Comparison of ENCODE assay signal across 9 cellular contexts in the genomic region with DNA sequence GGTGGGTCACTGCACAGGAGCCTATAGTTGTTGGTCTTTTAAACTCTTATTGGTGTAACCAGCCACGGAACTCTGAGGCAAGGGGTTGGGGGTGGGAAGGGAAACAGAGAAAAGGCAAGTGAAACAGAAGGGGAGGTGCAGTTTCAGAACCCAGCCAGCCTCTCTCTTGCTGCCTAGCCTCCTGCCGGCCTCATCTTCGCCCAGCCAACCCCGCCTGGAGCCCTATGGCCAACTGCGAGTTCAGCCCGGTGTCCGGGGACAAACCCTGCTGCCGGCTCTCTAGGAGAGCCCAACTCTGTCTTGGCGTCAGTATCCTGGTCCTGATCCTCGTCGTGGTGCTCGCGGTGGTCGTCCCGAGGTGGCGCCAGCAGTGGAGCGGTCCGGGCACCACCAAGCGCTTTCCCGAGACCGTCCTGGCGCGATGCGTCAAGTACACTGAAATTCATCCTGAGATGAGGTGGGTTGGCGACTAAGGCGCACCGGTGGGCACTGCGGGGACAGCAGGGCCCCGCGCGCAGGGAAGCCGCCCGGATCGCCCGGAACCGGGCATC. TPM values are rescaled to one million over a fixed set of nuclear protein-coding genes. Genes with fewer than 3 reads are reported as not detected.
DNase-seq lines count a peak whose midpoint lies in the region; ATAC-seq and TF ChIP-seq lines count a peak whose summit lies in the region.
"Had no signal": no experiment of that assay in that cellular context is flagged by ENCODE, and none has a peak within 500 bp of the region (broad histone marks: within the 10 kb centered on the region; RNA-seq: fewer than 3 reads in every experiment).

Gene CD38 (plus strand): TSS at position 138 of the 551 bp plus-strand sequence. CDS start 87 bp downstream, at position 225.

- H3K79me2 ChIP-seq in OCI-LY7 (ENCODE audit: insufficient read depth, low read depth, low read length): peaks cover 44% of the 10 kb centered on the region

- H2AFZ ChIP-seq in OCI-LY7 (ENCODE audit: low read length): peak within 1 kb of the TSS; percentile 0; the same call in 1 of the 2 replicates

- H3K4me1 Mint-ChIP-seq in brain: peaks cover 19% of the 10 kb centered on the region

- peaks cover 0 to 3% (median 0%) of the 10 kb centered on the region in 5 experiments for H3K9me3 Mint-ChIP-seq in brain

- BruUV-seq in OCI-LY7 (replicated peaks; lab: Mats Ljungman, UMichigan): no TSS peak

- H3K4me3 ChIP-seq in OCI-LY7 (ENCODE audit: low read depth, low read length, poor library complexity, severe bottlenecking): peak within 1 kb of the TSS; percentile 76

- H3K4me1 ChIP-seq in OCI-LY7 (ENCODE audit: insufficient read depth, low read length, poor library complexity, severe bottlenecking): peaks cover 60% of the 10 kb centered on the region

- CTCF ChIA-PET in OCI-LY7 (lab: Charles Lee; ENCODE audit: unreplicated experiment): no interaction called here

- H3K27ac Mint-ChIP-seq in brain: peak within 1 kb of the TSS in 4 of 5 experiments; percentile 4 to 95 (median 68)

- H4K20me1 ChIP-seq in OCI-LY7 (ENCODE audit: insufficient read depth, low read length): peaks cover 9% of the 10 kb centered on the region; the same call in 1 of the 2 replicates

- no peaks in the 10 kb centered on the region for H3K9me2 ChIP-seq in OCI-LY7 (ENCODE audit: insufficient read depth, low read length)

- ATAC-seq in HG02840 (IDR thresholded peaks at IDR 0.05; ENCODE audit: low FRiP score, unreplicated experiment) (peak; percentile 69), left lobe of liver (peak; percentile 78)

- TF ChIP-seq CTCF in OCI-LY7 (conservative IDR thresholded peaks at IDR 0.05; ENCODE audit: low read length) (peak; percentile 24; the same call in 1 of the 2 replicates), brain (conservative IDR thresholded peaks at IDR 0.05) (no peak)

- DNase-seq in DMS 273 (lab: John Stamatoyannopoulos, UW; ENCODE audit: unreplicated experiment) (peak; percentile 60), DMS 273 treated with DMSO at 0.1 percent for 48 hours (lab: John Stamatoyannopoulos, UW) (no peak), OCI-LY7 (ENCODE audit: low spot score) (peak; percentile 94), left lobe of liver (ENCODE audit: low spot score) (peak; percentile 55), OCI-M2 (lab: John Stamatoyannopoulos, UW; ENCODE audit: unreplicated experiment) (no peak)
- DNase-seq in stimulated activated CD8-positive, alpha-beta memory T cell treated with anti-CD3 and anti-CD28 coated beads, Interleukin-2, amount 100 ng/mL, for 48 hours (ENCODE audit: low read depth in 2 of 2): peak; percentile 27 to 28

- H3K27ac ChIP-seq in OCI-LY7 (ENCODE audit: low read depth, low read length, poor library complexity, severe bottlenecking): peak within 1 kb of the TSS; percentile 96
- H3K27ac ChIP-seq: 22Rv1 had no signal

- H3K9me3 ChIP-seq in OCI-LY7 (ENCODE audit: low read length): peaks cover 20% of the 10 kb centered on the region

- peaks cover 69% of the 10 kb centered on the region for H3K27me3 Mint-ChIP-seq in brain

- peak within 1 kb of the TSS; percentile 86 to 93 (median 87) for H3K4me3 Mint-ChIP-seq in brain

- H3K4me2 ChIP-seq in OCI-LY7 (ENCODE audit: low read length): peak within 1 kb of the TSS; percentile 68

- peaks cover 43% of the 10 kb centered on the region for H3K36me3 ChIP-seq in OCI-LY7 (ENCODE audit: insufficient read depth, low read length)

- no peaks in the 10 kb centered on the region for H3K36me3 Mint-ChIP-seq in brain

- intact Hi-C loops in OCI-LY7 (cut with micrococcal nuclease; ENCODE audit: unreplicated experiment): loop anchor here (1.0 to 10.0 kb wide), 5 partner anchors 27 to 1557 kb away; partner anchors contain the start of genes CPEB2, FAM200B and TAPT1

- POLR2A ChIA-PET in OCI-LY7 (lab: Charles Lee): interaction anchor here (0.6 to 1.8 kb wide), 2 partner anchors 23 to 904 kb away, joined by 3 to 6 read pairs; no protein-coding TSS in a partner anchor

RNA-seq across cellular contexts. Expression of gene CD38, which starts in this region (rescaled TPM):
- total RNA-seq in OCI-LY7 (2014; rRNA removed; shearing (Covaris generic)): 92.0 and 103 TPM in 2 replicates
- total RNA-seq in OCI-LY7 (2022): 176 and 214 TPM in 2 replicates
- polyA plus RNA-seq in brain (ENCODE audit: insufficient read depth, low read depth, low replicate concordance): 1.1 TPM
- total RNA-seq in left lobe of liver: 4.6 TPM

Comparison
In these comparisons a context has a peak if more than half of its experiments do, and no peak if none do; other contexts are left out.
1. RNA of gene CD38 (total RNA-seq): 92.0 to 214 TPM in OCI-LY7; 4.6 TPM in left lobe of liver (single experiment); every median in the first group is over 10 times any median in the second.
2. DNase-seq: peak in DMS 273 (single experiment), OCI-LY7 (single experiment), left lobe of liver (single experiment) and stimulated activated CD8-positive, alpha-beta memory T cell treated with anti-CD3 and anti-CD28 coated beads, Interleukin-2, amount 100 ng/mL, for 48 hours (2 of 2); none in DMS 273 treated with DMSO at 0.1 percent for 48 hours (single experiment) and OCI-M2 (single experiment).